26 cellular contexts compared by ENCODE assay signal in genomic region chr21:38416791-38417190, GRCh38.
"Had no signal": no experiment of that assay in that cellular context is flagged by ENCODE, and none has a peak within 500 bp of the region (broad histone marks: within the 10 kb centered on the region; RNA-seq: fewer than 3 reads in every experiment).

No MANE protein-coding gene starts in this region.

- H3K36me3 ChIP-seq: adrenal gland, brain microvascular endothelial cell, ovary, prostate gland, upper lobe of right lung had no signal

- H3K4me1 ChIP-seq: adrenal gland, prostate gland, upper lobe of right lung had no signal

- DNase-seq: activated CD4-positive, alpha-beta T cell treated with anti-CD3 and anti-CD28 coated beads, Interleukin-2, amount 50 U/mL, for 4 hours; activated CD8-positive, alpha-beta memory T cell treated with anti-CD3 and anti-CD28 coated beads for 24 hours; activated CD8-positive, alpha-beta memory T cell treated with anti-CD3 and anti-CD28 coated beads, Interleukin-2, amount 50 U/mL, for 4 hours; activated naive CD4-positive, alpha-beta T cell; activated T-cell treated with anti-CD3 and anti-CD28 coated beads, Interleukin-2, amount 50 U/mL, for 24 hours; adrenal gland; brain microvascular endothelial cell; caudate nucleus; dermis blood vessel endothelial cell; effector CD8-positive, alpha-beta T cell; erythroblast; foreskin fibroblast; heart right ventricle; islet precursor cell; left cardiac atrium; midbrain; natural killer cell; ovary; stimulated activated CD4-positive, alpha-beta T cell treated with anti-CD3 and anti-CD28 coated beads, Interleukin-4, amount 100 ng/mL, for 24 hours; stimulated activated naive CD4-positive, alpha-beta T cell treated with Interleukin-2 at 50 U/mL for 16 hours; upper lobe of right lung had no signal

- H3K4me3 ChIP-seq: adrenal gland, ascending aorta, heart right ventricle, ovary, prostate gland, upper lobe of right lung had no signal

- FAIRE-seq: TTC549 had no signal

- H3K27me3 ChIP-seq: adrenal gland, ascending aorta, brain microvascular endothelial cell, heart right ventricle, ovary, upper lobe of right lung had no signal

- H3K27ac ChIP-seq: adrenal gland, brain microvascular endothelial cell, heart right ventricle, ovary, prostate gland, upper lobe of right lung had no signal

- ATAC-seq: activated T-helper 17 cell treated with anti-CD3 and anti-CD28 coated beads, Interleukin-2, amount 50 U/mL, for 72 hours; heart right ventricle; natural killer cell; upper lobe of right lung; WTC11 had no signal

- H3K9me3 ChIP-seq: adrenal gland, ascending aorta, ovary, prostate gland, upper lobe of right lung had no signal
